Comparison of ENCODE assay signal across 1 cellular context in genomic region chr3:196998966-196999760, GRCh38.
TF ChIP-seq lines count a peak whose summit lies in the region.

No MANE protein-coding gene starts in this region.

TF ChIP-seq in K562, 482 proteins besides CTCF, POLR2A, EP300 and RAD21:
- TF ChIP-seq CBX5 (IDR thresholded peaks at IDR 0.05; ENCODE audit: borderline replicate concordance, low read depth) (no peak), ZNF217 (CRISPR knock-in tag; IDR thresholded peaks at IDR 0.05) (no peak), ZNF507 (tag; conservative IDR thresholded peaks at IDR 0.05) (0 out of 2 replicates have a peak, but pooled peaks have one; percentile 44)
